26 cellular contexts compared by ENCODE assay signal in genomic region chr12:51090705-51091229, GRCh38.
"Had no signal": no experiment of that assay in that cellular context is flagged by ENCODE, and none has a peak within 500 bp of the region (broad histone marks: within the 10 kb centered on the region; RNA-seq: fewer than 3 reads in every experiment).

No MANE protein-coding gene starts in this region.

- H3K4me1 ChIP-seq: ascending aorta, SJCRH30 had no signal

- FAIRE-seq: TTC549 had no signal

- ATAC-seq: activated CD8-positive, alpha-beta T cell treated with anti-CD3 and anti-CD28 coated beads for 36 hours; activated T-cell treated with anti-CD3 and anti-CD28 coated beads, Interleukin-2, amount 50 U/mL, for 72 hours; activated T-helper 17 cell treated with anti-CD3 and anti-CD28 coated beads, Interleukin-2, amount 50 U/mL, for 72 hours; Panc1 had no signal

- H3K27me3 ChIP-seq: ascending aorta, cardiac muscle cell, SJCRH30 had no signal

- H3K4me3 Mint-ChIP-seq: activated CD4-positive, alpha-beta T cell treated with anti-CD3 and anti-CD28 coated beads, Interleukin-2, amount 10 ng/mL, durations not matched to agents 24 days and 14 days; activated CD8-positive, alpha-beta T cell treated with anti-CD3 and anti-CD28 coated beads for 36 hours; activated naive CD8-positive, alpha-beta T cell treated with anti-CD3 and anti-CD28 coated beads, Interleukin-2, amount 10 ng/mL, durations not matched to agents 7 days and 5 days; activated T-cell treated with anti-CD3 and anti-CD28 coated beads, Interleukin-2, amount 50 U/mL, for 72 hours; activated T-helper 17 cell treated with anti-CD3 and anti-CD28 coated beads, Interleukin-2, amount 50 U/mL, for 72 hours; central memory CD8-positive, alpha-beta T cell had no signal

- H3K27me3 Mint-ChIP-seq: activated CD4-positive, alpha-beta T cell treated with anti-CD3 and anti-CD28 coated beads, Interleukin-2, amount 10 ng/mL, durations not matched to agents 24 days and 14 days; activated CD8-positive, alpha-beta T cell treated with anti-CD3 and anti-CD28 coated beads for 36 hours; activated naive CD8-positive, alpha-beta T cell treated with anti-CD3 and anti-CD28 coated beads, Interleukin-2, amount 10 ng/mL, durations not matched to agents 7 days and 5 days; activated T-helper 17 cell treated with anti-CD3 and anti-CD28 coated beads, Interleukin-2, amount 50 U/mL, for 72 hours; central memory CD8-positive, alpha-beta T cell had no signal

- H3K27ac Mint-ChIP-seq: activated CD4-positive, alpha-beta T cell treated with anti-CD3 and anti-CD28 coated beads, Interleukin-2, amount 10 ng/mL, durations not matched to agents 24 days and 14 days; activated CD8-positive, alpha-beta T cell treated with anti-CD3 and anti-CD28 coated beads for 36 hours; activated naive CD8-positive, alpha-beta T cell treated with anti-CD3 and anti-CD28 coated beads, Interleukin-2, amount 10 ng/mL, durations not matched to agents 7 days and 5 days; activated T-helper 17 cell treated with anti-CD3 and anti-CD28 coated beads, Interleukin-2, amount 50 U/mL, for 72 hours had no signal

- H3K9me3 Mint-ChIP-seq: activated CD4-positive, alpha-beta T cell treated with anti-CD3 and anti-CD28 coated beads, Interleukin-2, amount 10 ng/mL, durations not matched to agents 24 days and 14 days; activated CD8-positive, alpha-beta T cell treated with anti-CD3 and anti-CD28 coated beads for 36 hours; activated naive CD8-positive, alpha-beta T cell treated with anti-CD3 and anti-CD28 coated beads, Interleukin-2, amount 10 ng/mL, durations not matched to agents 7 days and 5 days; activated T-cell treated with anti-CD3 and anti-CD28 coated beads, Interleukin-2, amount 50 U/mL, for 72 hours; activated T-helper 17 cell treated with anti-CD3 and anti-CD28 coated beads, Interleukin-2, amount 50 U/mL, for 72 hours; central memory CD8-positive, alpha-beta T cell had no signal

- H3K4me3 ChIP-seq: ascending aorta, cardiac muscle cell, SJCRH30, SK-N-MC had no signal

- DNase-seq: activated CD4-positive, alpha-beta T cell treated with anti-CD3 and anti-CD28 coated beads, Interleukin-2, amount 10 ng/mL, durations not matched to agents 24 days and 14 days; activated CD4-positive, alpha-beta T cell treated with anti-CD3 and anti-CD28 coated beads, Interleukin-2, amount 50 U/mL, for 4 hours; activated CD8-positive, alpha-beta T cell treated with anti-CD3 and anti-CD28 coated beads for 36 hours; activated effector memory CD4-positive, alpha-beta T cell treated with anti-CD3 and anti-CD28 coated beads, Interleukin-2, amount 50 U/mL, for 16 hours; activated naive CD4-positive, alpha-beta T cell; activated naive CD4-positive, alpha-beta T cell treated with anti-CD3 and anti-CD28 coated beads, Interleukin-2, amount 50 U/mL, for 16 hours; activated naive CD8-positive, alpha-beta T cell treated with anti-CD3 and anti-CD28 coated beads, Interleukin-2, amount 10 ng/mL, durations not matched to agents 7 days and 5 days; activated T-cell treated with anti-CD3 and anti-CD28 coated beads, Interleukin-2, amount 50 U/mL, for 1 hour; activated T-cell treated with anti-CD3 and anti-CD28 coated beads, Interleukin-2, amount 50 U/mL, for 72 hours; amygdala; Karpas-422; NCI-H1048; NCI-H1436 treated with DMSO at 0.1 percent for 48 hours; NCI-H1694 treated with DMSO at 0.1 percent for 48 hours; NCI-H2029; NCI-H345; NCI-H524 treated with DMSO at 0.1 percent for 48 hours; SHP77; SJCRH30 had no signal

- H3K27ac ChIP-seq: ascending aorta, cardiac muscle cell, SJCRH30, SK-N-MC had no signal

- H3K4me1 Mint-ChIP-seq: central memory CD8-positive, alpha-beta T cell had no signal

- H3K9me3 ChIP-seq: ascending aorta, SJCRH30 had no signal
